Comparison of ENCODE assay signal across 8 cellular contexts in genomic region chr1:1407957-1408318, GRCh38. TPM values are rescaled to one million over a fixed set of nuclear protein-coding genes. Genes with fewer than 3 reads are reported as not detected.
DNase-seq lines count a peak whose midpoint lies in the region; ATAC-seq and TF ChIP-seq lines count a peak whose summit lies in the region.

No MANE protein-coding gene starts in this region.

- H3K27me3 Mint-ChIP-seq in neural crest cell (ENCODE audit: low read depth), result no peaks in the 10 kb centered on the region

- H3K4me1 Mint-ChIP-seq in neural crest cell, result peaks cover 26% of the 10 kb centered on the region

- ATAC-seq in HG02973 (IDR thresholded peaks at IDR 0.05; ENCODE audit: unreplicated experiment), result no peak
- no peak for ATAC-seq in HG03175 (IDR thresholded peaks at IDR 0.05; ENCODE audit: unreplicated experiment)
- ATAC-seq in HG02759 (IDR thresholded peaks at IDR 0.05; ENCODE audit: unreplicated experiment), result no peak

- H3K27ac ChIP-seq in C4-2B, result peak overlapping the region; percentile 93
- peak overlapping the region; percentile 84 for H3K27ac ChIP-seq in effector memory CD4-positive, alpha-beta T cell (ENCODE audit: insufficient read depth, low read length, poor library complexity, severe bottlenecking)

- no peaks in the 10 kb centered on the region for H3K27me3 ChIP-seq in MG63
- no peaks in the 10 kb centered on the region for H3K27me3 ChIP-seq in effector memory CD4-positive, alpha-beta T cell (replicated peaks; ENCODE audit: control insufficient read depth, insufficient read depth, low read length, poor library complexity, severe bottlenecking)

- H3K9me3 ChIP-seq in MG63, result no peaks in the 10 kb centered on the region
- no peaks in the 10 kb centered on the region for H3K9me3 ChIP-seq in effector memory CD4-positive, alpha-beta T cell (ENCODE audit: control insufficient read depth, low read length)

- H3K4me3 Mint-ChIP-seq in neural crest cell, result peak overlapping the region; percentile 96

- no peak overlapping the region for H3K27ac Mint-ChIP-seq in neural crest cell (ENCODE audit: unreplicated experiment)

- DNase-seq in MG63, result no peak
- DNase-seq in effector memory CD4-positive, alpha-beta T cell, result no peak
- DNase-seq in neural crest cell (ENCODE audit: low read depth, low spot score), result no peak
- no peak for DNase-seq in AML-193 (lab: John Stamatoyannopoulos, UW)

- TF ChIP-seq CTCF in C4-2B (conservative IDR thresholded peaks at IDR 0.05) (no peak), neural crest cell (conservative IDR thresholded peaks at IDR 0.05) (no peak)

- peaks cover 15% of the 10 kb centered on the region for H3K4me1 ChIP-seq in effector memory CD4-positive, alpha-beta T cell (ENCODE audit: control insufficient read depth, insufficient read depth, low read length, poor library complexity, severe bottlenecking)

- peaks cover 7% of the 10 kb centered on the region for H3K36me3 Mint-ChIP-seq in neural crest cell (ENCODE audit: low read depth)

- H3K36me3 ChIP-seq in MG63, result peaks cover 59% of the 10 kb centered on the region
- H3K36me3 ChIP-seq in effector memory CD4-positive, alpha-beta T cell (ENCODE audit: control insufficient read depth, insufficient read depth, low read length), result peaks cover 20% of the 10 kb centered on the region

- H3K9me3 Mint-ChIP-seq in neural crest cell, result peaks cover 3% of the 10 kb centered on the region

- peak overlapping the region; percentile 100 for H3K4me3 ChIP-seq in MG63
- peak overlapping the region; percentile 97 for H3K4me3 ChIP-seq in effector memory CD4-positive, alpha-beta T cell (ENCODE audit: insufficient read depth, low read depth, low read length, poor library complexity, severe bottlenecking)

RNA-seq across cellular contexts. Expression of gene MRPL20, which starts 0.8 kb away (rescaled TPM):
- total RNA-seq in MG63 (2014; rRNA removed; shearing (Covaris generic); ENCODE audit: low replicate concordance), result 32.0 and 55.2 TPM in 2 replicates
- total RNA-seq in neural crest cell, result 113 and 117 TPM in 2 replicates

RNA-seq across cellular contexts. Expression of gene CCNL2, which starts 8.8 kb away (rescaled TPM):
- 45.1 and 47.9 TPM in 2 replicates for total RNA-seq in MG63 (2014; rRNA removed; shearing (Covaris generic); ENCODE audit: low replicate concordance)
- total RNA-seq in neural crest cell, result 249 and 261 TPM in 2 replicates

RNA-seq across cellular contexts. Expression of gene ANKRD65, which starts 13.1 kb away (rescaled TPM):
- not detected in 2 replicates for total RNA-seq in MG63 (2014; rRNA removed; shearing (Covaris generic); ENCODE audit: low replicate concordance)
- total RNA-seq in neural crest cell, result 0.66 and 0.89 TPM in 2 replicates

RNA-seq across cellular contexts. Expression of gene VWA1, which starts 27.6 kb away (rescaled TPM):
- 0.59 and 6.2 TPM in 2 replicates for total RNA-seq in MG63 (2014; rRNA removed; shearing (Covaris generic); ENCODE audit: low replicate concordance)
- 8.9 and 9.6 TPM in 2 replicates for total RNA-seq in neural crest cell

RNA-seq across cellular contexts. Expression of gene AURKAIP1, which starts 32.9 kb away (rescaled TPM):
- 94.2 and 226 TPM in 2 replicates for total RNA-seq in MG63 (2014; rRNA removed; shearing (Covaris generic); ENCODE audit: low replicate concordance)
- 127 and 128 TPM in 2 replicates for total RNA-seq in neural crest cell
